ENCODE assay signal across 17 cellular contexts in genomic region chr12:53986686-53987180, GRCh38. TPM values are rescaled to one million over a fixed set of nuclear protein-coding genes. Genes with fewer than 3 reads are reported as not detected.
DNase-seq lines count a peak whose midpoint lies in the region; ATAC-seq and TF ChIP-seq lines count a peak whose summit lies in the region.
"Had no signal": no experiment of that assay in that cellular context is flagged by ENCODE, and none has a peak within 500 bp of the region (broad histone marks: within the 10 kb centered on the region; RNA-seq: fewer than 3 reads in every experiment).

No MANE protein-coding gene starts in this region.

- no peak for DNase-seq in HAP-1 (ENCODE audit: low spot score in 2 of 2)
- no peak for DNase-seq in adipocyte (ENCODE audit: low read depth)
- DNase-seq in mesothelial cell of epicardium (ENCODE audit: low spot score in 2 of 2, unreplicated experiment in 2 of 2) = no peak
- no peak for DNase-seq in stimulated activated naive B cell treated with anti-CD40 and anti-IgM and Interleukin-4, amounts not matched to agents 10 μg/mL and 1 μg/mL and 100 μg/mL, for 72 hours
- DNase-seq in GM10266 (ENCODE audit: extremely low spot score) = no peak
- DNase-seq in globus pallidus (ENCODE audit: low spot score) = no peak
- no peak for DNase-seq in AG08395 (ENCODE audit: low spot score)
- DNase-seq: cerebellar nuclear complex; effector memory CD8-positive, alpha-beta T cell; lower lobe of right lung; MV-4-11; right cardiac atrium; stimulated activated CD4-positive, alpha-beta T cell treated with anti-CD3 and anti-CD28 coated beads, Interleukin-2, amount 100 ng/mL, for 48 hours; testis had no signal

- H3K4me1 Mint-ChIP-seq in mesothelial cell of epicardium = peaks cover 19% of the 10 kb centered on the region
- peaks cover 26 to 51% of the 10 kb centered on the region in 2 donors for H3K4me1 Mint-ChIP-seq in stimulated activated naive B cell treated with anti-CD40 and anti-IgM and Interleukin-4, amounts not matched to agents 10 μg/mL and 1 μg/mL and 100 μg/mL, for 72 hours

- in situ Hi-C loops in HAP-1 (cut with MboI; ENCODE audit: low sequenced_read_pairs) = loop anchor here (25.0 kb wide), 1 partner anchor 376 kb away; the partner anchor contains the start of gene GPR84

- H3K9me3 ChIP-seq in HAP-1 = no peaks in the 10 kb centered on the region
- no peaks in the 10 kb centered on the region for H3K9me3 ChIP-seq in adipocyte (ENCODE audit: control insufficient read depth, low read length)
- H3K9me3 ChIP-seq: lower lobe of right lung, testis had no signal

- no peak for ATAC-seq in stimulated activated naive B cell treated with anti-CD40 and anti-IgM and Interleukin-4, amounts not matched to agents 10 μg/mL and 1 μg/mL and 100 μg/mL, for 72 hours (replicated peaks)
- no peak for ATAC-seq in GM18520 (IDR thresholded peaks at IDR 0.05; ENCODE audit: unreplicated experiment)
- ATAC-seq: HepG2 had no signal

- H3K27me3 ChIP-seq in HAP-1 (ENCODE audit: low read depth) (0 out of 2 replicates have a peak, but pooled peaks cover 2% of the 10 kb centered on the region), adipocyte (replicated peaks; ENCODE audit: control insufficient read depth, insufficient read depth, low read length) (no peaks in the 10 kb centered on the region)
- H3K27me3 ChIP-seq: testis had no signal

- H3K4me3 ChIP-seq in HAP-1 (peak overlapping the region; percentile 14), adipocyte (ENCODE audit: low read length) (peak overlapping the region; percentile 92)

- TF ChIP-seq CTCF in mesothelial cell of epicardium (IDR thresholded peaks at IDR 0.05; ENCODE audit: unreplicated experiment) (no peak), GM10266 (IDR thresholded peaks at IDR 0.05; ENCODE audit: control insufficient read depth, insufficient read depth, low read depth, missing control alignments) (no peak)

- H3K36me3 Mint-ChIP-seq in mesothelial cell of epicardium = no peaks in the 10 kb centered on the region
- H3K36me3 Mint-ChIP-seq in stimulated activated naive B cell treated with anti-CD40 and anti-IgM and Interleukin-4, amounts not matched to agents 10 μg/mL and 1 μg/mL and 100 μg/mL, for 72 hours = peaks cover 5 to 11% of the 10 kb centered on the region in 2 donors

- peak overlapping the region; percentile 43 for H3K4me3 Mint-ChIP-seq in mesothelial cell of epicardium
- H3K4me3 Mint-ChIP-seq in stimulated activated naive B cell treated with anti-CD40 and anti-IgM and Interleukin-4, amounts not matched to agents 10 μg/mL and 1 μg/mL and 100 μg/mL, for 72 hours = no peak overlapping the region
- H3K4me3 Mint-ChIP-seq: activated CD8-positive, alpha-beta T cell treated with anti-CD3 and anti-CD28 coated beads for 36 hours; effector memory CD8-positive, alpha-beta T cell had no signal

- H3K4me1 ChIP-seq in HAP-1 (peaks cover 21% of the 10 kb centered on the region), adipocyte (ENCODE audit: control insufficient read depth, insufficient read depth, low read length) (peaks cover 44% of the 10 kb centered on the region)

- H3K27ac Mint-ChIP-seq in mesothelial cell of epicardium = no peak overlapping the region
- peak overlapping the region; percentile 69 for H3K27ac Mint-ChIP-seq in stimulated activated naive B cell treated with anti-CD40 and anti-IgM and Interleukin-4, amounts not matched to agents 10 μg/mL and 1 μg/mL and 100 μg/mL, for 72 hours
- H3K27ac Mint-ChIP-seq: activated CD8-positive, alpha-beta T cell treated with anti-CD3 and anti-CD28 coated beads for 36 hours; effector memory CD8-positive, alpha-beta T cell had no signal

- peak overlapping the region; percentile 96 for H3K9ac ChIP-seq in adipocyte (ENCODE audit: low read length)

- H3K27me3 Mint-ChIP-seq in mesothelial cell of epicardium (ENCODE audit: low read depth) = peaks cover 100% of the 10 kb centered on the region
- peaks cover 81 to 95% of the 10 kb centered on the region in 2 donors for H3K27me3 Mint-ChIP-seq in stimulated activated naive B cell treated with anti-CD40 and anti-IgM and Interleukin-4, amounts not matched to agents 10 μg/mL and 1 μg/mL and 100 μg/mL, for 72 hours

- H3K36me3 ChIP-seq in HAP-1 (replicated peaks) (no peaks in the 10 kb centered on the region), adipocyte (ENCODE audit: control insufficient read depth, insufficient read depth, low read length, severe bottlenecking) (no peaks in the 10 kb centered on the region)
- H3K36me3 ChIP-seq: lower lobe of right lung had no signal

- H3K9me3 Mint-ChIP-seq in mesothelial cell of epicardium = no peaks in the 10 kb centered on the region
- H3K9me3 Mint-ChIP-seq in stimulated activated naive B cell treated with anti-CD40 and anti-IgM and Interleukin-4, amounts not matched to agents 10 μg/mL and 1 μg/mL and 100 μg/mL, for 72 hours = peaks cover 0 to 2% of the 10 kb centered on the region in 2 donors
- H3K9me3 Mint-ChIP-seq: activated CD8-positive, alpha-beta T cell treated with anti-CD3 and anti-CD28 coated beads for 36 hours; effector memory CD8-positive, alpha-beta T cell had no signal

RNA-seq across cellular contexts. Expression of gene HOXC10, which starts 1.8 kb away (rescaled TPM):
- total RNA-seq in mesothelial cell of epicardium = 0.95 to 0.97 TPM (median 0.96 TPM) in 3 replicates
- total RNA-seq: activated CD8-positive, alpha-beta T cell treated with anti-CD3 and anti-CD28 coated beads for 36 hours; HepG2; lower lobe of right lung; right cardiac atrium had no signal

RNA-seq across cellular contexts. Expression of gene HOTAIR, which starts 12.0 kb away (rescaled TPM):
- total RNA-seq in mesothelial cell of epicardium = 1.1 to 1.8 TPM (median 1.8 TPM) in 3 replicates
- total RNA-seq: activated CD8-positive, alpha-beta T cell treated with anti-CD3 and anti-CD28 coated beads for 36 hours; HepG2; lower lobe of right lung; right cardiac atrium had no signal

RNA-seq across cellular contexts. Expression of gene HOXC9, which starts 13.2 kb away (rescaled TPM):
- 1.1 to 2.0 TPM (median 1.6 TPM) in 3 replicates for total RNA-seq in mesothelial cell of epicardium
- total RNA-seq: activated CD8-positive, alpha-beta T cell treated with anti-CD3 and anti-CD28 coated beads for 36 hours; lower lobe of right lung had no signal

RNA-seq across cellular contexts. Expression of gene HOXC11, which starts 13.8 kb away (rescaled TPM):
- 0.47 to 0.60 TPM (median 0.47 TPM) in 3 replicates for total RNA-seq in mesothelial cell of epicardium
- total RNA-seq: activated CD8-positive, alpha-beta T cell treated with anti-CD3 and anti-CD28 coated beads for 36 hours; HepG2; lower lobe of right lung; right cardiac atrium had no signal

RNA-seq across cellular contexts. Expression of gene HOXC8, which starts 22.1 kb away (rescaled TPM):
- total RNA-seq in mesothelial cell of epicardium = 4.9 to 5.9 TPM (median 5.5 TPM) in 3 replicates
- total RNA-seq: activated CD8-positive, alpha-beta T cell treated with anti-CD3 and anti-CD28 coated beads for 36 hours; HepG2; lower lobe of right lung; right cardiac atrium had no signal
